ENCODE assay signal across 8 cellular contexts in genomic region chr10:27252267-27253000, GRCh38. TPM values are rescaled to one million over a fixed set of nuclear protein-coding genes. Genes with fewer than 3 reads are reported as not detected.
DNase-seq lines count a peak whose midpoint lies in the region; ATAC-seq, FAIRE-seq and TF ChIP-seq lines count a peak whose summit lies in the region.

No MANE protein-coding gene starts in this region.

- TF ChIP-seq CTCF in Panc1 (IDR thresholded peaks at IDR 0.05) = peak; percentile 91

- ATAC-seq in HG02885 (IDR thresholded peaks at IDR 0.05; ENCODE audit: poor library complexity, unreplicated experiment) = peak; percentile 99
- ATAC-seq in Panc1 = peak; percentile 99
- ATAC-seq in left ventricle myocardium superior = peak; percentile 98

- POLR2A ChIA-PET in Panc1 (lab: Charles Lee) = no interaction called here

- H3K36me3 ChIP-seq in Panc1 (ENCODE audit: control insufficient read depth, insufficient read depth, low read length) = no peaks in the 10 kb centered on the region
- H3K36me3 ChIP-seq in small intestine (ENCODE audit: control insufficient read depth in 2 of 2, insufficient read depth in 2 of 2, low read length in 2 of 2) = no peaks in the 10 kb centered on the region

- in situ Hi-C loops in Panc1 (cut with HindIII; ENCODE audit: low pct_unique_long_range_greater_than_20kb, low sequenced_read_pairs) = no loop called here

- CTCF ChIA-PET in Panc1 (lab: Charles Lee) = interaction anchor here (0.5 to 1.2 kb wide), 3 partner anchors 13 to 98 kb away, joined by 3 to 5 read pairs (median 3); partner anchors contain the start of gene YME1L1

- FAIRE-seq in GM18507 (lab: Jason Lieb, UNC) (peak; percentile 82), small intestine (lab: Jason Lieb, UNC) (no peak)

- H3K4me3 ChIP-seq in Panc1 (ENCODE audit: low read depth in 2 of 2, low read length in 2 of 2) (peak overlapping the region; percentile 50 to 60), small intestine (ENCODE audit: low read depth in 1 of 2, low read length in 2 of 2) (peak overlapping the region; percentile 54 to 94)

- peak; percentile 78 for DNase-seq in GM18507 (ENCODE audit: extremely low spot score, insufficient read length, low read depth)
- no peak for DNase-seq in Panc1 (ENCODE audit: low read depth, low spot score)
- DNase-seq in activated naive CD4-positive, alpha-beta T cell treated with Interleukin-2 at 50 U/mL for 16 hours = peak; percentile 85
- DNase-seq in left ventricle myocardium superior = peak; percentile 86
- peak; percentile 74 for DNase-seq in small intestine
- no peak for DNase-seq in HCEC 1CT
- no peak for DNase-seq in amniotic stem cell (lab: John Stamatoyannopoulos, UW)

- H3K4me1 ChIP-seq in Panc1 (ENCODE audit: control insufficient read depth, insufficient read depth, low read length) = no peaks in the 10 kb centered on the region
- H3K4me1 ChIP-seq in small intestine (ENCODE audit: control insufficient read depth in 2 of 2, insufficient read depth in 1 of 2, low read depth in 1 of 2, low read length in 1 of 2) = no peaks in the 10 kb centered on the region

- H3K9me3 ChIP-seq in Panc1 (ENCODE audit: control insufficient read depth, insufficient read depth, low read depth, low read length) = no peaks in the 10 kb centered on the region
- H3K9me3 ChIP-seq in small intestine (ENCODE audit: control insufficient read depth, low read depth) = no peaks in the 10 kb centered on the region

- intact Hi-C loops in Panc1 (cut with micrococcal nuclease; ENCODE audit: unreplicated experiment) = no loop called here
- intact Hi-C loops in left ventricle myocardium superior (cut with micrococcal nuclease) = no loop called here

- H3K27me3 ChIP-seq in Panc1 (ENCODE audit: control insufficient read depth, insufficient read depth, low read length) (no peaks in the 10 kb centered on the region), small intestine (ENCODE audit: control insufficient read depth in 2 of 2, insufficient read depth in 2 of 2, low read length in 2 of 2) (peaks cover 0 to 3% of the 10 kb centered on the region in 2 donors)

- H3K27ac ChIP-seq in Panc1 (ENCODE audit: low read length) (peak overlapping the region; percentile 70), small intestine (ENCODE audit: low read depth in 1 of 2, low read length in 1 of 2) (peak overlapping the region; percentile 71 to 95)

- no TSS peak for BruUV-seq in Panc1 (replicated peaks; lab: Mats Ljungman, UMichigan)

- 7 to 17% (median 11%) methylated on average over 43 to 63 of the region's 63 CpGs for WGBS in small intestine, 3 donors

RNA-seq across cellular contexts. Expression of gene ACBD5, which starts 11.8 kb away (rescaled TPM):
- total RNA-seq in Panc1 (2021; ENCODE audit: unreplicated experiment) (18.4 TPM), left ventricle myocardium superior (87.7 TPM)
- polyA plus RNA-seq in Panc1 (2012; ENCODE audit: insufficient read length) = 14.1 TPM
- 10 to 100 TPM; 21.8 to 61.5 (median 40.0) TPM for polyA plus RNA-seq in small intestine

Comparison
In these comparisons a context has a peak if more than half of its experiments do, and no peak if none do; other contexts are left out.
1. DNase-seq: peak in GM18507 (single experiment), activated naive CD4-positive, alpha-beta T cell treated with Interleukin-2 at 50 U/mL for 16 hours (single experiment), left ventricle myocardium superior (single experiment) and small intestine (single experiment); none in Panc1 (single experiment), HCEC 1CT (single experiment) and amniotic stem cell (single experiment).
2. Peak in every context shown above with its lines, with median percentiles within 50 percentile points of each other: ATAC-seq.